In the genomic region with DNA sequence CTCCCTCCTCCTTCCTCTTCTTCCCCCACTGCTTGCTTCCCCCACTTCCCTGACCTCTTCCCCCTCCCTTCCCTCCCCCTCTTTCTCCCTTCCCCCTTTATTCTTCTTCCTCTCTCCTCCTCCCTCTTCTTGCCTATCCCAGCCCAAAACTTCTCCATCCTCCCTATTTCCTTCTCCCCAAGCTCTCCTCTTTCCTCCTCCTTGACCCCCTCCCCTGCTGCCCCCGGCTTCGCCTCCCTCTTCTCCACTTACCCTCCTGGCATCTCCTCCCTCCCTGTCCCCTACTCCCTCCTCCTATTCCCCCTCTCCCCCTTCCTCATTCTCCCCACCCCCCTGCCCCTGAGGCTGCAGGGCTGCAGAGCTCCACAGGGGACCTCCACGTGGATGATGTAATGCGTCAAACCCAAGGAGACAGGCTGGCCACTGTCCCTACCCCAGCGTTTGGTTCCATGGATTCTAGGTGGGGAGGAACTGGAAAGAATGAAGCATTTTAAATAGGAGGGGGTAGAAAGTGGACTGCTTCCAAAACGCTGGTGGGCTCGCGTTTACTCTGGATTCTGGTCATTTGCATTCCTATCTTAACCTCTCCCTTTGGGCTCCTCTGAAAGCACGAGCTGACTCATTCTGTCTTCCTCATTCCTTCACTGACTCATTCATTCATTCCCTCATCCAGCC, we compare ENCODE assay signal across 9 cellular contexts. TPM values are rescaled to one million over a fixed set of nuclear protein-coding genes. Genes with fewer than 3 reads are reported as not detected.
DNase-seq lines count a peak whose midpoint lies in the region; ATAC-seq, FAIRE-seq and TF ChIP-seq lines count a peak whose summit lies in the region.
"Had no signal": no experiment of that assay in that cellular context is flagged by ENCODE, and none has a peak within 500 bp of the region (broad histone marks: within the 10 kb centered on the region; RNA-seq: fewer than 3 reads in every experiment).

No MANE protein-coding gene starts in this region.

- peaks cover 34% of the 10 kb centered on the region for H3K36me3 Mint-ChIP-seq in activated CD4-positive, alpha-beta T cell treated with anti-CD3 and anti-CD28 coated beads, Interleukin-2, amount 10 ng/mL, durations not matched to agents 7 days and 5 days (ENCODE audit: low read depth)
- peaks cover 11% of the 10 kb centered on the region for H3K36me3 Mint-ChIP-seq in natural killer cell treated with Interleukin-12 subunit alpha and Interleukin-12 subunit beta and Interleukin-15 and Interleukin-18, amount 100 ng/mL, for 72 hours

- peaks cover 17% of the 10 kb centered on the region for H3K27me3 Mint-ChIP-seq in activated CD4-positive, alpha-beta T cell treated with anti-CD3 and anti-CD28 coated beads, Interleukin-2, amount 10 ng/mL, durations not matched to agents 7 days and 5 days
- H3K27me3 Mint-ChIP-seq in natural killer cell treated with Interleukin-12 subunit alpha and Interleukin-12 subunit beta and Interleukin-15 and Interleukin-18, amount 100 ng/mL, for 72 hours: peaks cover 15 to 20% of the 10 kb centered on the region in 2 donors

- H2BK5ac ChIP-seq in H1 (ENCODE audit: low read depth, low read length): peak overlapping the region; percentile 79; the same call in 1 of the 2 replicates

- no peaks in the 10 kb centered on the region for H3K9me3 Mint-ChIP-seq in activated CD4-positive, alpha-beta T cell treated with anti-CD3 and anti-CD28 coated beads, Interleukin-2, amount 10 ng/mL, durations not matched to agents 7 days and 5 days
- H3K9me3 Mint-ChIP-seq in natural killer cell treated with Interleukin-12 subunit alpha and Interleukin-12 subunit beta and Interleukin-15 and Interleukin-18, amount 100 ng/mL, for 72 hours: no peaks in the 10 kb centered on the region

- no peak overlapping the region for H3K23ac ChIP-seq in H1 (ENCODE audit: insufficient read length)

- H3K56ac ChIP-seq in H1 (replicated peaks; ENCODE audit: insufficient read length, low read depth, low read length): no peak overlapping the region

- H2BK120ac ChIP-seq in H1 (replicated peaks; ENCODE audit: low read depth, low read length): no peak overlapping the region

- H4K91ac ChIP-seq in H1 (replicated peaks; ENCODE audit: insufficient read length, low read length): no peak overlapping the region

- ATAC-seq in natural killer cell treated with Interleukin-12 subunit alpha and Interleukin-12 subunit beta and Interleukin-15 and Interleukin-18, amount 100 ng/mL, for 72 hours: no peak
- ATAC-seq in GM21528 (IDR thresholded peaks at IDR 0.05; ENCODE audit: low FRiP score, unreplicated experiment): no peak

- TF ChIP-seq CTCF in H1 (IDR thresholded peaks at IDR 0.05; ENCODE audit: control extremely low read depth in 1 of 3, insufficient read depth in 1 of 3, low read depth in 1 of 3, low read length in 3 of 3): no peak

- peak in 1 of 2 experiments; percentile 52; a peak in 1 of 3 replicates for TF ChIP-seq POLR2A in H1 (IDR thresholded peaks at IDR 0.05; ENCODE audit: control extremely low read depth in 1 of 2, low read depth in 2 of 2, low read length in 2 of 2)

- peak overlapping the region; percentile 75; the same call in 1 of the 2 replicates for H2BK20ac ChIP-seq in H1 (ENCODE audit: low read length)

- H3K9me3 ChIP-seq in H1 (ENCODE audit: insufficient read depth in 2 of 2, low read depth in 1 of 2, low read length in 1 of 2): no peaks in the 10 kb centered on the region
- H3K9me3 ChIP-seq: gastrocnemius medialis had no signal

- peaks cover 8% of the 10 kb centered on the region; the same call in 1 of the 2 replicates for H3K23me2 ChIP-seq in H1 (ENCODE audit: low read depth, low read length)

- H3K4me2 ChIP-seq in H1 (ENCODE audit: insufficient read depth in 1 of 2, low read depth in 2 of 2, low read length in 2 of 2): peak overlapping the region; percentile 72 to 87

- peaks cover 50% of the 10 kb centered on the region for H3K4me1 Mint-ChIP-seq in activated CD4-positive, alpha-beta T cell treated with anti-CD3 and anti-CD28 coated beads, Interleukin-2, amount 10 ng/mL, durations not matched to agents 7 days and 5 days
- peaks cover 34 to 35% of the 10 kb centered on the region in 2 donors for H3K4me1 Mint-ChIP-seq in natural killer cell treated with Interleukin-12 subunit alpha and Interleukin-12 subunit beta and Interleukin-15 and Interleukin-18, amount 100 ng/mL, for 72 hours (ENCODE audit: low read depth in 2 of 2)

- H3K4me1 ChIP-seq in H1 (replicated peaks in 1 of 4; ENCODE audit: control insufficient read depth in 3 of 4, insufficient read depth in 4 of 4, low read length in 3 of 4): peaks cover 6 to 21% (median 13%) of the 10 kb centered on the region in 4 experiments

- H3K27ac Mint-ChIP-seq in activated CD4-positive, alpha-beta T cell treated with anti-CD3 and anti-CD28 coated beads, Interleukin-2, amount 10 ng/mL, durations not matched to agents 7 days and 5 days: no peak overlapping the region
- peak overlapping the region; percentile 2 to 41 for H3K27ac Mint-ChIP-seq in natural killer cell treated with Interleukin-12 subunit alpha and Interleukin-12 subunit beta and Interleukin-15 and Interleukin-18, amount 100 ng/mL, for 72 hours

- no peak overlapping the region for H4K8ac ChIP-seq in H1 (ENCODE audit: extremely low read depth, insufficient read depth, low read length)

- peaks cover 0 to 5% (median 3%) of the 10 kb centered on the region in 4 experiments; a peak in 2 of 7 replicates for H3K27me3 ChIP-seq in H1 (replicated peaks in 1 of 4; ENCODE audit: control insufficient read depth in 3 of 4, extremely low read depth in 1 of 4, insufficient read depth in 3 of 4, low read length in 3 of 4)

- peak overlapping the region; percentile 18 for H4K5ac ChIP-seq in H1 (ENCODE audit: insufficient read length, low read depth, low read length)

- POLR2A ChIA-PET in activated CD4-positive, alpha-beta T cell treated with anti-CD3 and anti-CD28 coated beads, Interleukin-2, amount 10 ng/mL, durations not matched to agents 7 days and 5 days (lab: Charles Lee): no interaction called here
- POLR2A ChIA-PET in H1 (lab: Charles Lee; ENCODE audit: partially characterized antibody): interaction anchor here (0.6 to 2.1 kb wide), 9 partner anchors 8 to 113 kb away, joined by 3 to 8 read pairs (median 4); a partner anchor contains a TSS

- FAIRE-seq in H1 (lab: Jason Lieb, UNC) (no peak), GM19239 (lab: Jason Lieb, UNC) (no peak)

- H2AFZ ChIP-seq in H1 (ENCODE audit: low read length): peak overlapping the region; percentile 54; the same call in 1 of the 2 replicates

- peak overlapping the region; percentile 60 for H2BK12ac ChIP-seq in H1 (ENCODE audit: low read depth, low read length)

- peak overlapping the region; percentile 59 for H3K4me3 Mint-ChIP-seq in activated CD4-positive, alpha-beta T cell treated with anti-CD3 and anti-CD28 coated beads, Interleukin-2, amount 10 ng/mL, durations not matched to agents 7 days and 5 days
- peak overlapping the region; percentile 69 for H3K4me3 Mint-ChIP-seq in natural killer cell treated with Interleukin-12 subunit alpha and Interleukin-12 subunit beta and Interleukin-15 and Interleukin-18, amount 100 ng/mL, for 72 hours

- peaks cover 0 to 7% (median 0%) of the 10 kb centered on the region in 4 experiments; a peak in 2 of 8 replicates for H3K36me3 ChIP-seq in H1 (ENCODE audit: control insufficient read depth in 2 of 4, insufficient read depth in 4 of 4, low read length in 3 of 4)
- H3K36me3 ChIP-seq: gastrocnemius medialis had no signal

- H3K4me3 ChIP-seq in H1 (ENCODE audit: extremely low read depth in 1 of 4, insufficient read depth in 2 of 4, low read depth in 3 of 4, low read length in 4 of 4): peak overlapping the region; percentile 13 to 88 (median 50); a peak in 5 of 8 replicates

- H3K18ac ChIP-seq in H1 (ENCODE audit: extremely low read depth, low read length): peak overlapping the region; percentile 86

- H3K79me2 ChIP-seq in H1 (ENCODE audit: control insufficient read depth in 1 of 2, insufficient read depth in 2 of 2, low read length in 2 of 2): peaks cover 0 to 27% of the 10 kb centered on the region in 2 experiments; a peak in 2 of 4 replicates

- no peak overlapping the region; a peak in 1 of 7 replicates for H3K9ac ChIP-seq in H1 (replicated peaks in 1 of 4; ENCODE audit: extremely low read depth in 1 of 4, low read depth in 3 of 4, low read length in 3 of 4)

- H3K14ac ChIP-seq in H1 (ENCODE audit: insufficient read length): no peak overlapping the region

- CTCF ChIA-PET in activated CD4-positive, alpha-beta T cell treated with anti-CD3 and anti-CD28 coated beads, Interleukin-2, amount 10 ng/mL, durations not matched to agents 7 days and 5 days (lab: Charles Lee): interaction anchor here (1.3 to 1.4 kb wide), 2 partner anchors 21 to 111 kb away, joined by 3 read pairs; no protein-coding TSS in a partner anchor
- CTCF ChIA-PET in H1 (lab: Charles Lee; ENCODE audit: partially characterized antibody): interaction anchor here (0.7 to 1.8 kb wide), 6 partner anchors 11 to 559 kb away, joined by 3 to 4 read pairs (median 3); no protein-coding TSS in a partner anchor

- H3K79me1 ChIP-seq in H1 (ENCODE audit: low read depth, low read length): 0 out of 2 replicates have a peak, but pooled peaks cover 7% of the 10 kb centered on the region

- no peak overlapping the region for H3K4ac ChIP-seq in H1 (replicated peaks; ENCODE audit: insufficient read length, low read depth, low read length)

- H4K20me1 ChIP-seq in H1 (replicated peaks in 1 of 2; ENCODE audit: control insufficient read depth in 1 of 2, insufficient read depth in 2 of 2, low read length in 2 of 2): peaks cover 4 to 9% of the 10 kb centered on the region in 2 experiments

- H3K27ac ChIP-seq in H1 (ENCODE audit: low read depth, low read length): peak overlapping the region; percentile 56; the same call in 1 of the 2 replicates

- no peak overlapping the region for H2AK5ac ChIP-seq in H1 (ENCODE audit: low read depth, low read length)

- TF ChIP-seq EP300 in H1 (IDR thresholded peaks at IDR 0.05; ENCODE audit: borderline replicate concordance in 1 of 2, low read depth in 2 of 2, low read length in 2 of 2): no peak

- no peak for TF ChIP-seq RAD21 in H1 (IDR thresholded peaks at IDR 0.05 in 1 of 2, conservative IDR thresholded peaks at IDR 0.05 in 1 of 2; ENCODE audit: low read depth in 2 of 2, low read length in 2 of 2)

- no peak for DNase-seq in activated CD4-positive, alpha-beta T cell treated with anti-CD3 and anti-CD28 coated beads, Interleukin-2, amount 10 ng/mL, durations not matched to agents 7 days and 5 days
- no peak for DNase-seq in activated CD4-positive, alpha-beta T cell treated with anti-CD3 and anti-CD28 coated beads for 48 hours
- DNase-seq in RKO (ENCODE audit: low spot score): peak; percentile 89
- peak; percentile 54 to 80 for DNase-seq in H1 (ENCODE audit: low read depth in 1 of 2, low spot score in 2 of 2)
- DNase-seq in natural killer cell treated with Interleukin-12 subunit alpha and Interleukin-12 subunit beta and Interleukin-15 and Interleukin-18, amount 100 ng/mL, for 72 hours (ENCODE audit: low spot score): no peak
- no peak for DNase-seq in germinal center (ENCODE audit: low spot score)
- DNase-seq in GM19239 (ENCODE audit: insufficient read length, low spot score): no peak

- no peak overlapping the region for H2BK15ac ChIP-seq in H1 (ENCODE audit: low read length)

- WGBS in H1 (ENCODE audit: extremely low coverage in 1 of 2, insufficient coverage in 1 of 2, insufficient read length in 1 of 2, insufficient replicate concordance in 2 of 2, low coverage in 1 of 2, low lambda C conversion rate in 2 of 2, missing lambda C conversion rate in 1 of 2), 2 experiments: 2% methylated on average over 7 of the region's 9 CpGs; no CpG with 5 or more reads in 1 of the 2 experiments

RNA-seq across cellular contexts. Expression of a gene that starts 0.7 kb away (rescaled TPM):
- total RNA-seq in activated CD4-positive, alpha-beta T cell treated with anti-CD3 and anti-CD28 coated beads, Interleukin-2, amount 10 ng/mL, durations not matched to agents 7 days and 5 days: 100 to 1,000 TPM; 780 to 845 TPM
- total RNA-seq in H1 (2021; fragmentation: NEBNext Ultra II Directional; extraction: Animal tissue kit (Norgen Biotek cat#: 25700)): 183 TPM in 2 replicates
- 59.2 and 89.0 TPM in 2 replicates for polyA plus RNA-seq in H1 (2011; rRNA removed)
- 69.0 TPM for polyA plus RNA-seq in H1 (2011; cell fraction: cytosol; rRNA removed)
- polyA plus RNA-seq in H1 (2011; cell fraction: nucleus; rRNA removed): 66.9 TPM
- polyA plus RNA-seq in H1 (2012, experiment 1 of 2): 130 to 155 TPM (median 146 TPM) in 4 replicates
- polyA plus RNA-seq in H1 (2012, experiment 2 of 2): 218 TPM
- 116 TPM for polyA plus RNA-seq in H1 (2013, experiment 1 of 2)
- polyA plus RNA-seq in H1 (2013, experiment 2 of 2): 122 TPM
- 20.0 and 39.8 TPM in 2 replicates for polyA minus RNA-seq in H1 (2011; rRNA and poly(A)+ RNA removed)
- 41.8 TPM for polyA minus RNA-seq in H1 (2011; cell fraction: cytosol; rRNA and poly(A)+ RNA removed)
- polyA minus RNA-seq in H1 (2011; cell fraction: nucleus; rRNA and poly(A)+ RNA removed): 27.7 TPM
- total RNA-seq in natural killer cell treated with Interleukin-12 subunit alpha and Interleukin-12 subunit beta and Interleukin-15 and Interleukin-18, amount 100 ng/mL, for 72 hours: 100 to 1,000 TPM; 128 to 154 TPM

RNA-seq across cellular contexts. Expression of a gene that starts 29.7 kb away (rescaled TPM):
- 10 to 100 TPM; 37.5 to 46.2 TPM for total RNA-seq in activated CD4-positive, alpha-beta T cell treated with anti-CD3 and anti-CD28 coated beads, Interleukin-2, amount 10 ng/mL, durations not matched to agents 7 days and 5 days
- 33.6 and 35.3 TPM in 2 replicates for total RNA-seq in H1 (2021; fragmentation: NEBNext Ultra II Directional; extraction: Animal tissue kit (Norgen Biotek cat#: 25700))
- polyA plus RNA-seq in H1 (2011; rRNA removed): 22.9 and 33.7 TPM in 2 replicates
- 25.1 TPM for polyA plus RNA-seq in H1 (2011; cell fraction: cytosol; rRNA removed)
- 34.8 TPM for polyA plus RNA-seq in H1 (2011; cell fraction: nucleus; rRNA removed)
- polyA plus RNA-seq in H1 (2012, experiment 1 of 2): 16.3 to 22.6 TPM (median 21.6 TPM) in 4 replicates
- polyA plus RNA-seq in H1 (2012, experiment 2 of 2): 13.3 TPM
- 14.7 TPM for polyA plus RNA-seq in H1 (2013, experiment 1 of 2)
- polyA plus RNA-seq in H1 (2013, experiment 2 of 2): 14.9 TPM
- 48.3 and 51.7 TPM in 2 replicates for polyA minus RNA-seq in H1 (2011; rRNA and poly(A)+ RNA removed)
- polyA minus RNA-seq in H1 (2011; cell fraction: cytosol; rRNA and poly(A)+ RNA removed): 40.4 TPM
- 30.4 TPM for polyA minus RNA-seq in H1 (2011; cell fraction: nucleus; rRNA and poly(A)+ RNA removed)
- 10 to 100 TPM; 35.9 to 48.6 TPM for total RNA-seq in natural killer cell treated with Interleukin-12 subunit alpha and Interleukin-12 subunit beta and Interleukin-15 and Interleukin-18, amount 100 ng/mL, for 72 hours

Comparison
In these comparisons a context has a peak if more than half of its experiments do, and no peak if none do; other contexts are left out.
1. DNase-seq: peak in RKO (single experiment) and H1 (2 of 2); none in activated CD4-positive, alpha-beta T cell treated with anti-CD3 and anti-CD28 coated beads, Interleukin-2, amount 10 ng/mL, durations not matched to agents 7 days and 5 days (single experiment), activated CD4-positive, alpha-beta T cell treated with anti-CD3 and anti-CD28 coated beads for 48 hours (single experiment), natural killer cell treated with Interleukin-12 subunit alpha and Interleukin-12 subunit beta and Interleukin-15 and Interleukin-18, amount 100 ng/mL, for 72 hours (single experiment), germinal center (single experiment) and GM19239 (single experiment).